Comparison of ENCODE assay signal across 16 cellular contexts in the genomic region with DNA sequence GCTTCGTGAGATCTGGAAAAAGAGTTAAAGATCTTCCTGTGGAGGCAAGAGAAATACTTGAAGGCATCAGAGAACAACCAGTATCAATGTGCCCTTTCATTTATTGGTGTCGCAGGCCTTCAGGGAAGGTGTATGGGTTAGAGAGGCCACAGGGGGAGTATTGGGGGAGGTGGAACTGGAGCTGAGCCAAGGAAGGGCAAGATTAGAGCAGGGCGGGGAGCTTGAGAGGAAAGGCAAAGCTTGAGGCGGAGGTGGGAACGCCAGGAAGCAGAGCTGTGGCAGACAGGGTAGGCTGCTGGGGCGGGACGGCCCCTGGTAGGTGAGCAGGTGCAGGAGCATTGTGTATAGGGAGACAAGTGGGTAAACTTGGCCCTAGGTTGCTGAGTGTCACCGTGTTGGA.
DNase-seq lines count a peak whose midpoint lies in the region; ATAC-seq and TF ChIP-seq lines count a peak whose summit lies in the region.
"Had no signal": no experiment of that assay in that cellular context is flagged by ENCODE, and none has a peak within 500 bp of the region (broad histone marks: within the 10 kb centered on the region; RNA-seq: fewer than 3 reads in every experiment).

No MANE protein-coding gene starts in this region.

- H3K36me3 Mint-ChIP-seq in activated T-helper 17 cell treated with anti-CD3 and anti-CD28 coated beads, Interleukin-2, amount 50 U/mL, for 72 hours (ENCODE audit: low read depth): peaks cover 19% of the 10 kb centered on the region
- peaks cover 9 to 49% (median 38%) of the 10 kb centered on the region in 5 donors for H3K36me3 Mint-ChIP-seq in naive thymus-derived CD4-positive, alpha-beta T cell

- intact Hi-C loops in naive thymus-derived CD4-positive, alpha-beta T cell (cut with micrococcal nuclease): loop anchor here in 1 of 2 donors (2.0 to 5.0 kb wide), 2 partner anchors 17 to 194 kb away; no protein-coding TSS in a partner anchor

- H3K4me3 ChIP-seq in naive thymus-derived CD4-positive, alpha-beta T cell (ENCODE audit: low read length): no peak overlapping the region
- H3K4me3 ChIP-seq: esophagus muscularis mucosa, hepatocyte, lung, SJSA1, stomach had no signal

- H3K9me3 ChIP-seq in naive thymus-derived CD4-positive, alpha-beta T cell (ENCODE audit: control insufficient read depth in 2 of 3, low read length in 3 of 3): peaks cover 0 to 28% (median 6%) of the 10 kb centered on the region in 3 experiments
- H3K9me3 ChIP-seq: esophagus muscularis mucosa, SJSA1, stomach had no signal

- peak overlapping the region; percentile 74 for H3K4me3 Mint-ChIP-seq in activated T-helper 17 cell treated with anti-CD3 and anti-CD28 coated beads, Interleukin-2, amount 50 U/mL, for 72 hours
- peak overlapping the region in 9 of 10 donors; percentile 23 to 88 (median 83) for H3K4me3 Mint-ChIP-seq in naive thymus-derived CD4-positive, alpha-beta T cell

- no peaks in the 10 kb centered on the region for H3K27me3 ChIP-seq in naive thymus-derived CD4-positive, alpha-beta T cell (ENCODE audit: control insufficient read depth in 2 of 2, insufficient read depth in 2 of 2, low read length in 2 of 2)
- H3K27me3 ChIP-seq: esophagus muscularis mucosa, hepatocyte, SJSA1, stomach had no signal

- H3K4me1 ChIP-seq in naive thymus-derived CD4-positive, alpha-beta T cell (ENCODE audit: control insufficient read depth in 2 of 2, insufficient read depth in 2 of 2, low read length in 2 of 2): peaks cover 13 to 29% of the 10 kb centered on the region in 2 donors
- H3K4me1 ChIP-seq: SJSA1 had no signal

- H3K4me1 Mint-ChIP-seq in activated T-helper 17 cell treated with anti-CD3 and anti-CD28 coated beads, Interleukin-2, amount 50 U/mL, for 72 hours: peaks cover 32% of the 10 kb centered on the region
- peaks cover 29 to 73% (median 53%) of the 10 kb centered on the region in 7 donors for H3K4me1 Mint-ChIP-seq in naive thymus-derived CD4-positive, alpha-beta T cell

- H3K9me3 Mint-ChIP-seq in activated T-helper 17 cell treated with anti-CD3 and anti-CD28 coated beads, Interleukin-2, amount 50 U/mL, for 72 hours: no peaks in the 10 kb centered on the region
- peaks cover 0 to 47% (median 29%) of the 10 kb centered on the region in 11 donors for H3K9me3 Mint-ChIP-seq in naive thymus-derived CD4-positive, alpha-beta T cell

- peak overlapping the region; percentile 79 for H3K27ac ChIP-seq in naive thymus-derived CD4-positive, alpha-beta T cell (ENCODE audit: low read depth, low read length)
- H3K27ac ChIP-seq: esophagus muscularis mucosa, hepatocyte, SJSA1, stomach had no signal

- DNase-seq in NCI-H1417 (lab: John Stamatoyannopoulos, UW) (peak; percentile 31 to 65 (median 32)), NCI-H1417 treated with DMSO at 0.1 percent for 48 hours (lab: John Stamatoyannopoulos, UW) (no peak), HEK293T (ENCODE audit: extremely low spot score) (peak; percentile 35), GM10266 (ENCODE audit: extremely low spot score) (no peak)
- DNase-seq in naive thymus-derived CD4-positive, alpha-beta T cell: no peak
- DNase-seq: 8988T, KG1, NCI-H1694 treated with DMSO at 0.1 percent for 48 hours, stomach had no signal

- no peaks in the 10 kb centered on the region for H3K27me3 Mint-ChIP-seq in activated T-helper 17 cell treated with anti-CD3 and anti-CD28 coated beads, Interleukin-2, amount 50 U/mL, for 72 hours
- no peaks in the 10 kb centered on the region for H3K27me3 Mint-ChIP-seq in naive thymus-derived CD4-positive, alpha-beta T cell

- ATAC-seq in activated T-helper 17 cell treated with anti-CD3 and anti-CD28 coated beads, Interleukin-2, amount 50 U/mL, for 72 hours (replicated peaks): no peak
- no peak for ATAC-seq in naive thymus-derived CD4-positive, alpha-beta T cell
- no peak for ATAC-seq in GM19328 (IDR thresholded peaks at IDR 0.05; ENCODE audit: unreplicated experiment)
- no peak for ATAC-seq in HG02642 (IDR thresholded peaks at IDR 0.05; ENCODE audit: poor library complexity, unreplicated experiment)

- no peak overlapping the region for H3K27ac Mint-ChIP-seq in activated T-helper 17 cell treated with anti-CD3 and anti-CD28 coated beads, Interleukin-2, amount 50 U/mL, for 72 hours
- peak overlapping the region; percentile 93 to 99 (median 97) for H3K27ac Mint-ChIP-seq in naive thymus-derived CD4-positive, alpha-beta T cell

- H3K36me3 ChIP-seq in naive thymus-derived CD4-positive, alpha-beta T cell (ENCODE audit: control insufficient read depth in 2 of 3, insufficient read depth in 3 of 3, low read length in 3 of 3): no peaks in the 10 kb centered on the region

- POLR2A ChIA-PET in HEK293T (lab: Yijun Ruan, JAX): interaction anchor here (0.6 kb wide), 1 partner anchor 380 kb away, joined by 4 read pairs; the partner anchor contains the start of gene NR3C2
- POLR2A ChIA-PET in naive thymus-derived CD4-positive, alpha-beta T cell (lab: Charles Lee): interaction anchor here (0.7 to 4.4 kb wide), 8 partner anchors 9 to 388 kb away, joined by 3 to 59 read pairs (median 4); partner anchors contain the start of gene NR3C2

- CTCF ChIA-PET in HEK293T (lab: Yijun Ruan, JAX): interaction anchor here (0.6 to 1.0 kb wide), 3 partner anchors 137 to 364 kb away, joined by 3 to 4 read pairs (median 3); no protein-coding TSS in a partner anchor
- CTCF ChIA-PET in naive thymus-derived CD4-positive, alpha-beta T cell (lab: Charles Lee): interaction anchor here (0.6 to 1.4 kb wide), 2 partner anchors 10 to 145 kb away, joined by 3 to 6 read pairs; no protein-coding TSS in a partner anchor

- no peak for TF ChIP-seq CTCF in GM10266 (IDR thresholded peaks at IDR 0.05; ENCODE audit: control insufficient read depth, insufficient read depth, low read depth, missing control alignments)

TF ChIP-seq in HEK293T, 16 proteins besides CTCF, POLR2A, EP300 and RAD21:
- TF ChIP-seq PKNOX1 (IDR thresholded peaks at IDR 0.05): no peak
- TF ChIP-seq HDGF (IDR thresholded peaks at IDR 0.05; ENCODE audit: borderline replicate concordance): no peak
- no peak for TF ChIP-seq FOXM1 (IDR thresholded peaks at IDR 0.05; ENCODE audit: borderline replicate concordance)
- TF ChIP-seq FOXK2 (IDR thresholded peaks at IDR 0.05): no peak
- no peak for TF ChIP-seq TARDBP (IDR thresholded peaks at IDR 0.05)
- no peak for TF ChIP-seq L3MBTL2 (conservative IDR thresholded peaks at IDR 0.05)
- TF ChIP-seq CTBP1 (IDR thresholded peaks at IDR 0.05; ENCODE audit: borderline replicate concordance): no peak
- no peak for TF ChIP-seq FOXA1 (IDR thresholded peaks at IDR 0.05)
- no peak for TF ChIP-seq BHLHE40 (IDR thresholded peaks at IDR 0.05; ENCODE audit: borderline replicate concordance)
- TF ChIP-seq LEF1 (IDR thresholded peaks at IDR 0.05; ENCODE audit: borderline replicate concordance): no peak
- no peak for TF ChIP-seq SUZ12 (IDR thresholded peaks at IDR 0.05)
- TF ChIP-seq NFRKB (IDR thresholded peaks at IDR 0.05): no peak
- TF ChIP-seq ELF4 (IDR thresholded peaks at IDR 0.05): no peak

Comparison
In these comparisons a context has a peak if more than half of its experiments do, and no peak if none do; other contexts are left out.
1. DNase-seq: peak in NCI-H1417 (3 of 3) and HEK293T (single experiment); none in NCI-H1417 treated with DMSO at 0.1 percent for 48 hours (single experiment), naive thymus-derived CD4-positive, alpha-beta T cell (0 of 9) and GM10266 (single experiment).